13 cellular contexts compared by ENCODE assay signal in genomic region chr12:11771895-11772502, GRCh38.
DNase-seq lines count a peak whose midpoint lies in the region; ATAC-seq and TF ChIP-seq lines count a peak whose summit lies in the region.
"Had no signal": no experiment of that assay in that cellular context is flagged by ENCODE, and none has a peak within 500 bp of the region (broad histone marks: within the 10 kb centered on the region; RNA-seq: fewer than 3 reads in every experiment).

No MANE protein-coding gene starts in this region.

- peaks cover 35% of the 10 kb centered on the region for H3K36me3 Mint-ChIP-seq in activated T-cell treated with anti-CD3 and anti-CD28 coated beads, Interleukin-2, amount 50 U/mL, for 4 hours (ENCODE audit: insufficient read depth)

- POLR2A ChIA-PET in PC-3 (lab: Charles Lee; ENCODE audit: unreplicated experiment): no interaction called here

- CTCF ChIA-PET in PC-3 (lab: Charles Lee): no interaction called here

- H3K4me2 ChIP-seq in PC-3 (ENCODE audit: low read length): no peak overlapping the region

- H3K4me3 ChIP-seq in PC-3 (ENCODE audit: low read length) (no peak overlapping the region), esophagus squamous epithelium (no peak overlapping the region)
- H3K4me3 ChIP-seq: K562 had no signal

- H3K9me3 ChIP-seq in PC-3 (ENCODE audit: low read length) (no peaks in the 10 kb centered on the region), esophagus squamous epithelium (no peaks in the 10 kb centered on the region)

- H3F3A ChIP-seq in PC-3 (ENCODE audit: low read length, unreplicated experiment): no peaks in the 10 kb centered on the region

- BruUV-seq in PC-3 (replicated peaks; lab: Mats Ljungman, UMichigan): no TSS peak

- no peak for TF ChIP-seq POLR2A in esophagus squamous epithelium (IDR thresholded peaks at IDR 0.05)

- H2AFZ ChIP-seq in PC-3 (ENCODE audit: low read length): no peak overlapping the region

- peak overlapping the region; percentile 72 to 94 for H3K27ac Mint-ChIP-seq in stimulated activated naive CD8-positive, alpha-beta T cell treated with anti-CD3 and anti-CD28 coated beads, Interleukin-15, amount 100 ng/mL, for 72 hours

- no peaks in the 10 kb centered on the region for H3K9me2 ChIP-seq in PC-3 (replicated peaks; ENCODE audit: low read length)

- TF ChIP-seq CTCF in PC-3 (conservative IDR thresholded peaks at IDR 0.05; ENCODE audit: low read depth, low read length) (no peak), esophagus squamous epithelium (IDR thresholded peaks at IDR 0.05) (no peak)

- no peaks in the 10 kb centered on the region for H4K20me1 ChIP-seq in PC-3 (ENCODE audit: low read length)

- no peak overlapping the region for H3K9ac ChIP-seq in PC-3 (ENCODE audit: low read length)

- no peaks in the 10 kb centered on the region for H3K27me3 ChIP-seq in PC-3 (ENCODE audit: low read length)
- H3K27me3 ChIP-seq in esophagus squamous epithelium: no peaks in the 10 kb centered on the region

- H3K79me2 ChIP-seq in PC-3 (ENCODE audit: low read length): no peaks in the 10 kb centered on the region

- no peak overlapping the region for H3K4me3 Mint-ChIP-seq in activated T-cell treated with anti-CD3 and anti-CD28 coated beads, Interleukin-2, amount 50 U/mL, for 4 hours
- H3K4me3 Mint-ChIP-seq in stimulated activated naive CD8-positive, alpha-beta T cell treated with anti-CD3 and anti-CD28 coated beads, Interleukin-15, amount 100 ng/mL, for 72 hours: peak overlapping the region in 1 of 2 donors; percentile 38

- no peaks in the 10 kb centered on the region for H3K27me3 Mint-ChIP-seq in activated T-cell treated with anti-CD3 and anti-CD28 coated beads, Interleukin-2, amount 50 U/mL, for 4 hours (ENCODE audit: low read depth)
- no peaks in the 10 kb centered on the region for H3K27me3 Mint-ChIP-seq in stimulated activated naive CD8-positive, alpha-beta T cell treated with anti-CD3 and anti-CD28 coated beads, Interleukin-15, amount 100 ng/mL, for 72 hours

- no peak for DNase-seq in activated T-cell treated with anti-CD3 and anti-CD28 coated beads, Interleukin-2, amount 50 U/mL, for 4 hours
- no peak for DNase-seq in activated T-cell treated with anti-CD3 and anti-CD28 coated beads, Interleukin-2, amount 50 U/mL, for 1 hour
- DNase-seq in PC-3 (peak; percentile 14), esophagus squamous epithelium (lab: John Stamatoyannopoulos, UW) (no peak), NCI-H446 treated with DMSO at 0.1 percent for 48 hours (lab: John Stamatoyannopoulos, UW) (no peak), COR-L47 (lab: John Stamatoyannopoulos, UW) (no peak)
- no peak for DNase-seq in stimulated activated naive CD8-positive, alpha-beta T cell treated with anti-CD3 and anti-CD28 coated beads, Interleukin-15, amount 100 ng/mL, for 72 hours
- DNase-seq: NCI-H2029 treated with DMSO at 0.1 percent for 48 hours; nucleus accumbens; stimulated activated CD4-positive, alpha-beta T cell treated with anti-CD3 and anti-CD28 coated beads, Interleukin-2, amount 100 ng/mL, for 24 hours; T-helper 9 cell had no signal

- intact Hi-C loops in PC-3 (cut with micrococcal nuclease): no loop called here
- intact Hi-C loops in esophagus squamous epithelium (cut with DNase I): no loop called here

- peak; percentile 81 to 86 for ATAC-seq in activated T-cell treated with anti-CD3 and anti-CD28 coated beads, Interleukin-2, amount 50 U/mL, for 4 hours
- ATAC-seq in PC-3 (no peak), GM19035 (IDR thresholded peaks at IDR 0.05; ENCODE audit: unreplicated experiment) (no peak)
- peak; percentile 91 for ATAC-seq in stimulated activated naive CD8-positive, alpha-beta T cell treated with anti-CD3 and anti-CD28 coated beads, Interleukin-15, amount 100 ng/mL, for 72 hours
- ATAC-seq: K562 had no signal

- H3K36me3 ChIP-seq in PC-3 (ENCODE audit: low read depth, low read length): no peaks in the 10 kb centered on the region
- H3K36me3 ChIP-seq in esophagus squamous epithelium: peaks cover 0 to 8% (median 0%) of the 10 kb centered on the region in 3 donors

- H3K27ac ChIP-seq in PC-3 (ENCODE audit: low read length) (no peak overlapping the region), esophagus squamous epithelium (peak overlapping the region in 3 of 4 donors; percentile 3 to 32 (median 14))

- H3K9me3 Mint-ChIP-seq in activated T-cell treated with anti-CD3 and anti-CD28 coated beads, Interleukin-2, amount 50 U/mL, for 4 hours: no peaks in the 10 kb centered on the region
- H3K9me3 Mint-ChIP-seq in stimulated activated naive CD8-positive, alpha-beta T cell treated with anti-CD3 and anti-CD28 coated beads, Interleukin-15, amount 100 ng/mL, for 72 hours: no peaks in the 10 kb centered on the region

- H3K4me1 ChIP-seq in PC-3 (ENCODE audit: insufficient read depth, low read length): no peaks in the 10 kb centered on the region
- peaks cover 4 to 50% (median 7%) of the 10 kb centered on the region in 3 donors for H3K4me1 ChIP-seq in esophagus squamous epithelium

- peaks cover 67% of the 10 kb centered on the region for H3K4me1 Mint-ChIP-seq in activated T-cell treated with anti-CD3 and anti-CD28 coated beads, Interleukin-2, amount 50 U/mL, for 4 hours (ENCODE audit: low read depth)
- peaks cover 77% of the 10 kb centered on the region for H3K4me1 Mint-ChIP-seq in stimulated activated naive CD8-positive, alpha-beta T cell treated with anti-CD3 and anti-CD28 coated beads, Interleukin-15, amount 100 ng/mL, for 72 hours

- 76 to 77% methylated on average over 3 of the region's 3 CpGs for WGBS in esophagus squamous epithelium, 2 donors

Comparison
In these comparisons a context has a peak if more than half of its experiments do, and no peak if none do; other contexts are left out.
1. ATAC-seq: peak in activated T-cell treated with anti-CD3 and anti-CD28 coated beads, Interleukin-2, amount 50 U/mL, for 4 hours (2 of 2) and stimulated activated naive CD8-positive, alpha-beta T cell treated with anti-CD3 and anti-CD28 coated beads, Interleukin-15, amount 100 ng/mL, for 72 hours (single experiment); none in PC-3 (single experiment) and GM19035 (single experiment).